40 cellular contexts compared by ENCODE assay signal in genomic region chr2:112534826-112535225, GRCh38.
"Had no signal": no experiment of that assay in that cellular context is flagged by ENCODE, and none has a peak within 500 bp of the region (broad histone marks: within the 10 kb centered on the region; RNA-seq: fewer than 3 reads in every experiment).

No MANE protein-coding gene starts in this region.

- H3K4me1 ChIP-seq: adrenal gland, ascending aorta, body of pancreas, breast epithelium had no signal

- H3K9me3 Mint-ChIP-seq: activated naive CD4-positive, alpha-beta T cell treated with anti-CD3 and anti-CD28 coated beads for 36 hours; activated naive CD4-positive, alpha-beta T cell treated with anti-CD3 and anti-CD28 coated beads, Interleukin-2, amount 10 ng/mL, durations not matched to agents 7 days and 5 days; activated naive CD4-positive, alpha-beta T cell treated with anti-CD3 and anti-CD28 coated beads, Interleukin-2, amount 50 U/mL, for 24 hours; activated naive CD4-positive, alpha-beta T cell treated with anti-CD3 and anti-CD28 coated beads, Interleukin-2, amount 50 U/mL, for 72 hours; activated naive CD8-positive, alpha-beta T cell treated with anti-CD3 and anti-CD28 coated beads for 36 hours; activated naive CD8-positive, alpha-beta T cell treated with anti-CD3 and anti-CD28 coated beads, Interleukin-2, amount 10 ng/mL, durations not matched to agents 7 days and 5 days; activated naive CD8-positive, alpha-beta T cell treated with anti-CD3 and anti-CD28 coated beads, Interleukin-2, amount 50 U/mL, for 24 hours; activated T-cell treated with anti-CD3 and anti-CD28 coated beads, Interleukin-2, amount 50 U/mL, for 24 hours; activated T-cell treated with anti-CD3 and anti-CD28 coated beads, Interleukin-2, amount 50 U/mL, for 4 hours; activated T-helper 1 cell treated with anti-CD3 and anti-CD28 coated beads, Interleukin-12 subunit alpha, Interleukin-12 subunit beta, Interleukin-2, Interleukin-4 antibody, amounts not matched to agents 30 ng/mL and 10 ng/mL and 1 ng/mL, durations not matched to agents 14 hours and 24 hours and 36 hours; activated T-helper 17 cell treated with anti-CD3 and anti-CD28 coated beads, Interleukin-2, amount 50 U/mL, for 72 hours; activated T-helper 2 cell treated with anti-CD3 and anti-CD28 coated beads, Interferon-gamma antibody, Interleukin-2, Interleukin-4, amounts not matched to agents 10 μg/mL and 5 μg/mL and 100 μg/mL, durations not matched to agents 14 hours and 24 hours and 36 hours; brain; central memory CD8-positive, alpha-beta T cell had no signal

- H3K27me3 Mint-ChIP-seq: activated naive CD4-positive, alpha-beta T cell treated with anti-CD3 and anti-CD28 coated beads, Interleukin-2, amount 50 U/mL, for 24 hours; activated naive CD8-positive, alpha-beta T cell; activated naive CD8-positive, alpha-beta T cell treated with anti-CD3 and anti-CD28 coated beads for 36 hours; activated naive CD8-positive, alpha-beta T cell treated with anti-CD3 and anti-CD28 coated beads, Interleukin-2, amount 10 ng/mL, durations not matched to agents 7 days and 5 days; activated naive CD8-positive, alpha-beta T cell treated with anti-CD3 and anti-CD28 coated beads, Interleukin-2, amount 50 U/mL, for 24 hours; activated T-cell treated with anti-CD3 and anti-CD28 coated beads, Interleukin-2, amount 50 U/mL, for 24 hours; activated T-helper 17 cell treated with anti-CD3 and anti-CD28 coated beads, Interleukin-2, amount 50 U/mL, for 72 hours; brain; central memory CD8-positive, alpha-beta T cell had no signal

- H3K4me3 ChIP-seq: adrenal gland, ascending aorta, body of pancreas, breast epithelium, cardiac muscle cell had no signal

- H3K36me3 ChIP-seq: breast epithelium had no signal

- FAIRE-seq: astrocyte, bronchial epithelial cell had no signal

- H3K27ac Mint-ChIP-seq: activated naive CD4-positive, alpha-beta T cell treated with anti-CD3 and anti-CD28 coated beads for 36 hours; activated naive CD4-positive, alpha-beta T cell treated with anti-CD3 and anti-CD28 coated beads, Interleukin-2, amount 10 ng/mL, durations not matched to agents 7 days and 5 days; activated naive CD4-positive, alpha-beta T cell treated with anti-CD3 and anti-CD28 coated beads, Interleukin-2, amount 50 U/mL, for 24 hours; activated naive CD4-positive, alpha-beta T cell treated with anti-CD3 and anti-CD28 coated beads, Interleukin-2, amount 50 U/mL, for 72 hours; activated naive CD8-positive, alpha-beta T cell; activated naive CD8-positive, alpha-beta T cell treated with anti-CD3 and anti-CD28 coated beads for 36 hours; activated naive CD8-positive, alpha-beta T cell treated with anti-CD3 and anti-CD28 coated beads, Interleukin-2, amount 10 ng/mL, durations not matched to agents 7 days and 5 days; activated naive CD8-positive, alpha-beta T cell treated with anti-CD3 and anti-CD28 coated beads, Interleukin-2, amount 50 U/mL, for 24 hours; activated T-cell treated with anti-CD3 and anti-CD28 coated beads, Interleukin-2, amount 50 U/mL, for 24 hours; activated T-cell treated with anti-CD3 and anti-CD28 coated beads, Interleukin-2, amount 50 U/mL, for 72 hours; activated T-helper 1 cell treated with anti-CD3 and anti-CD28 coated beads, Interleukin-12 subunit alpha, Interleukin-12 subunit beta, Interleukin-2, Interleukin-4 antibody, amounts not matched to agents 30 ng/mL and 10 ng/mL and 1 ng/mL, durations not matched to agents 14 hours and 24 hours and 36 hours; activated T-helper 17 cell treated with anti-CD3 and anti-CD28 coated beads, Interleukin-2, amount 50 U/mL, for 72 hours; activated T-helper 2 cell treated with anti-CD3 and anti-CD28 coated beads, Interferon-gamma antibody, Interleukin-2, Interleukin-4, amounts not matched to agents 10 μg/mL and 5 μg/mL and 100 μg/mL, durations not matched to agents 14 hours and 24 hours and 36 hours; brain had no signal

- H3K9me3 ChIP-seq: adrenal gland, ascending aorta, body of pancreas, breast epithelium had no signal

- ATAC-seq: activated naive CD4-positive, alpha-beta T cell treated with anti-CD3 and anti-CD28 coated beads, Interleukin-2, amount 50 U/mL, for 72 hours; activated naive CD8-positive, alpha-beta T cell treated with anti-CD3 and anti-CD28 coated beads, Interleukin-2, amount 50 U/mL, for 24 hours; activated T-cell treated with anti-CD3 and anti-CD28 coated beads, Interleukin-2, amount 50 U/mL, for 4 hours; activated T-cell treated with anti-CD3 and anti-CD28 coated beads, Interleukin-2, amount 50 U/mL, for 72 hours; activated T-helper 17 cell treated with anti-CD3 and anti-CD28 coated beads, Interleukin-2, amount 50 U/mL, for 72 hours; body of pancreas had no signal

- H3K36me3 Mint-ChIP-seq: activated naive CD4-positive, alpha-beta T cell treated with anti-CD3 and anti-CD28 coated beads, Interleukin-2, amount 50 U/mL, for 72 hours had no signal

- H3K27me3 ChIP-seq: adrenal gland, ascending aorta, body of pancreas, brain microvascular endothelial cell, breast epithelium, cardiac muscle cell had no signal

- H3K4me3 Mint-ChIP-seq: activated naive CD4-positive, alpha-beta T cell treated with anti-CD3 and anti-CD28 coated beads for 36 hours; activated naive CD4-positive, alpha-beta T cell treated with anti-CD3 and anti-CD28 coated beads, Interleukin-2, amount 10 ng/mL, durations not matched to agents 7 days and 5 days; activated naive CD4-positive, alpha-beta T cell treated with anti-CD3 and anti-CD28 coated beads, Interleukin-2, amount 50 U/mL, for 24 hours; activated naive CD8-positive, alpha-beta T cell; activated naive CD8-positive, alpha-beta T cell treated with anti-CD3 and anti-CD28 coated beads for 36 hours; activated naive CD8-positive, alpha-beta T cell treated with anti-CD3 and anti-CD28 coated beads, Interleukin-2, amount 10 ng/mL, durations not matched to agents 7 days and 5 days; activated naive CD8-positive, alpha-beta T cell treated with anti-CD3 and anti-CD28 coated beads, Interleukin-2, amount 50 U/mL, for 24 hours; activated T-cell treated with anti-CD3 and anti-CD28 coated beads, Interleukin-2, amount 50 U/mL, for 24 hours; activated T-cell treated with anti-CD3 and anti-CD28 coated beads, Interleukin-2, amount 50 U/mL, for 4 hours; activated T-cell treated with anti-CD3 and anti-CD28 coated beads, Interleukin-2, amount 50 U/mL, for 72 hours; activated T-helper 1 cell treated with anti-CD3 and anti-CD28 coated beads, Interleukin-12 subunit alpha, Interleukin-12 subunit beta, Interleukin-2, Interleukin-4 antibody, amounts not matched to agents 30 ng/mL and 10 ng/mL and 1 ng/mL, durations not matched to agents 14 hours and 24 hours and 36 hours; activated T-helper 17 cell treated with anti-CD3 and anti-CD28 coated beads, Interleukin-2, amount 50 U/mL, for 72 hours; brain; central memory CD8-positive, alpha-beta T cell had no signal

- H3K27ac ChIP-seq: adrenal gland, ascending aorta, body of pancreas, brain microvascular endothelial cell, breast epithelium, cardiac muscle cell had no signal

- DNase-seq: activated effector memory CD4-positive, alpha-beta T cell treated with anti-CD3 and anti-CD28 coated beads, Interleukin-2, amount 50 U/mL, for 16 hours; activated effector memory CD4-positive, alpha-beta T cell treated with Interleukin-2 at 50 U/mL for 16 hours; activated gamma-delta T cell; activated gamma-delta T cell treated with Interleukin-2 at 50 U/mL for 16 hours; activated naive CD4-positive, alpha-beta T cell; activated naive CD4-positive, alpha-beta T cell treated with anti-CD3 and anti-CD28 coated beads for 36 hours; activated naive CD4-positive, alpha-beta T cell treated with anti-CD3 and anti-CD28 coated beads, Interleukin-2, amount 10 ng/mL, durations not matched to agents 7 days and 5 days; activated naive CD4-positive, alpha-beta T cell treated with anti-CD3 and anti-CD28 coated beads, Interleukin-2, amount 50 U/mL, for 16 hours; activated naive CD4-positive, alpha-beta T cell treated with Interleukin-2 at 50 U/mL for 16 hours; activated naive CD8-positive, alpha-beta T cell treated with anti-CD3 and anti-CD28 coated beads for 36 hours; activated naive CD8-positive, alpha-beta T cell treated with anti-CD3 and anti-CD28 coated beads, Interleukin-2, amount 10 ng/mL, durations not matched to agents 7 days and 5 days; activated naive CD8-positive, alpha-beta T cell treated with anti-CD3 and anti-CD28 coated beads, Interleukin-2, amount 50 U/mL, for 24 hours; activated T-cell treated with anti-CD3 and anti-CD28 coated beads, Interleukin-2, amount 50 U/mL, for 1 hour; activated T-cell treated with anti-CD3 and anti-CD28 coated beads, Interleukin-2, amount 50 U/mL, for 24 hours; activated T-cell treated with anti-CD3 and anti-CD28 coated beads, Interleukin-2, amount 50 U/mL, for 4 hours; activated T-cell treated with anti-CD3 and anti-CD28 coated beads, Interleukin-2, amount 50 U/mL, for 48 hours; activated T-cell treated with anti-CD3 and anti-CD28 coated beads, Interleukin-2, amount 50 U/mL, for 72 hours; adrenal gland; amniotic stem cell; amygdala; anterior cingulate cortex; aorta; body of pancreas; brain microvascular endothelial cell; caudate nucleus; central memory CD4-positive, alpha-beta T cell; cerebellar nuclear complex had no signal

- H3K4me1 Mint-ChIP-seq: activated naive CD4-positive, alpha-beta T cell treated with anti-CD3 and anti-CD28 coated beads, Interleukin-2, amount 10 ng/mL, durations not matched to agents 7 days and 5 days; activated naive CD4-positive, alpha-beta T cell treated with anti-CD3 and anti-CD28 coated beads, Interleukin-2, amount 50 U/mL, for 24 hours; activated naive CD8-positive, alpha-beta T cell treated with anti-CD3 and anti-CD28 coated beads for 36 hours; activated naive CD8-positive, alpha-beta T cell treated with anti-CD3 and anti-CD28 coated beads, Interleukin-2, amount 10 ng/mL, durations not matched to agents 7 days and 5 days; activated naive CD8-positive, alpha-beta T cell treated with anti-CD3 and anti-CD28 coated beads, Interleukin-2, amount 50 U/mL, for 24 hours; activated T-helper 17 cell treated with anti-CD3 and anti-CD28 coated beads, Interleukin-2, amount 50 U/mL, for 72 hours; brain; central memory CD8-positive, alpha-beta T cell had no signal
